In genomic region chr9:93119703-93119952, GRCh38 we compare ENCODE assay signal across 9 cellular contexts. TPM values are rescaled to one million over a fixed set of nuclear protein-coding genes. Genes with fewer than 3 reads are reported as not detected.
DNase-seq lines count a peak whose midpoint lies in the region; ATAC-seq and TF ChIP-seq lines count a peak whose summit lies in the region.
"Had no signal": no experiment of that assay in that cellular context is flagged by ENCODE, and none has a peak within 500 bp of the region (broad histone marks: within the 10 kb centered on the region; RNA-seq: fewer than 3 reads in every experiment).

No MANE protein-coding gene starts in this region.

- H3K9me3 ChIP-seq in right atrium auricular region (no peaks in the 10 kb centered on the region), breast epithelium (no peaks in the 10 kb centered on the region), vagina (no peaks in the 10 kb centered on the region), suprapubic skin (no peaks in the 10 kb centered on the region)

- peaks cover 0 to 32% of the 10 kb centered on the region in 2 donors for H3K4me1 ChIP-seq in right atrium auricular region
- H3K4me1 ChIP-seq in breast epithelium, result peaks cover 5 to 8% of the 10 kb centered on the region in 2 donors
- H3K4me1 ChIP-seq in vagina, result peaks cover 26% of the 10 kb centered on the region
- H3K4me1 ChIP-seq in suprapubic skin, result peaks cover 30% of the 10 kb centered on the region

- TF ChIP-seq CTCF in right atrium auricular region (IDR thresholded peaks at IDR 0.05) (no peak), breast epithelium (IDR thresholded peaks at IDR 0.05) (no peak), vagina (IDR thresholded peaks at IDR 0.05) (no peak), suprapubic skin (IDR thresholded peaks at IDR 0.05) (no peak)

- no peak overlapping the region for H3K4me3 ChIP-seq in right atrium auricular region
- no peak overlapping the region for H3K4me3 ChIP-seq in breast epithelium
- H3K4me3 ChIP-seq in vagina, result no peak overlapping the region
- H3K4me3 ChIP-seq in suprapubic skin, result no peak overlapping the region

- ATAC-seq in Right ventricle myocardium superior (ENCODE audit: poor library complexity), result no peak
- ATAC-seq in natural killer cell treated with Interleukin-12 subunit alpha and Interleukin-12 subunit beta and Interleukin-15 and Interleukin-18, amount 100 ng/mL, for 72 hours, result no peak

- H3K36me3 ChIP-seq in right atrium auricular region (peaks cover 30% of the 10 kb centered on the region), breast epithelium (no peaks in the 10 kb centered on the region), vagina (peaks cover 0 to 16% of the 10 kb centered on the region in 2 donors), suprapubic skin (peaks cover 30% of the 10 kb centered on the region)

- WGBS in suprapubic skin, result 81% methylated on average over 3 of the region's 5 CpGs

- TF ChIP-seq EP300 in suprapubic skin (IDR thresholded peaks at IDR 0.05), result no peak

- H3K27me3 Mint-ChIP-seq in natural killer cell treated with Interleukin-12 subunit alpha and Interleukin-12 subunit beta and Interleukin-15 and Interleukin-18, amount 100 ng/mL, for 72 hours, result no peaks in the 10 kb centered on the region

- intact Hi-C loops in Right ventricle myocardium superior (cut with DNase I), result no loop called here
- intact Hi-C loops in breast epithelium (cut with DNase I; ENCODE audit: low total_unique reads), result no loop called here
- intact Hi-C loops in vagina (cut with DNase I), result no loop called here

- DNase-seq in right atrium auricular region (ENCODE audit: low spot score), result no peak
- no peak for DNase-seq in Right ventricle myocardium superior
- no peak for DNase-seq in breast epithelium (ENCODE audit: low spot score in 2 of 2)
- DNase-seq in natural killer cell treated with Interleukin-12 subunit alpha and Interleukin-12 subunit beta and Interleukin-15 and Interleukin-18, amount 100 ng/mL, for 72 hours (ENCODE audit: low spot score), result no peak
- no peak for DNase-seq in vagina (ENCODE audit: extremely low spot score in 2 of 2)
- no peak for DNase-seq in stimulated activated CD4-positive, alpha-beta T cell treated with anti-CD3 and anti-CD28 coated beads, Interleukin-4, amount 100 ng/mL, for 1 hour
- DNase-seq in NCI-H748 treated with DMSO at 0.1 percent for 48 hours (lab: John Stamatoyannopoulos, UW), result no peak
- DNase-seq in suprapubic skin (ENCODE audit: low spot score in 2 of 2), result no peak
- DNase-seq: NCI-H524 had no signal

- H3K27ac ChIP-seq in right atrium auricular region, result peak overlapping the region; percentile 61 to 76
- peak overlapping the region; percentile 69 to 83 for H3K27ac ChIP-seq in breast epithelium
- H3K27ac ChIP-seq in vagina, result peak overlapping the region; percentile 37
- H3K27ac ChIP-seq in suprapubic skin, result no peak overlapping the region

- H3K36me3 Mint-ChIP-seq in natural killer cell treated with Interleukin-12 subunit alpha and Interleukin-12 subunit beta and Interleukin-15 and Interleukin-18, amount 100 ng/mL, for 72 hours, result no peaks in the 10 kb centered on the region

- peaks cover 25 to 32% of the 10 kb centered on the region in 2 donors for H3K4me1 Mint-ChIP-seq in natural killer cell treated with Interleukin-12 subunit alpha and Interleukin-12 subunit beta and Interleukin-15 and Interleukin-18, amount 100 ng/mL, for 72 hours (ENCODE audit: low read depth in 2 of 2)

- peak overlapping the region; percentile 81 to 92 for H3K27ac Mint-ChIP-seq in natural killer cell treated with Interleukin-12 subunit alpha and Interleukin-12 subunit beta and Interleukin-15 and Interleukin-18, amount 100 ng/mL, for 72 hours

- H3K27me3 ChIP-seq in right atrium auricular region (no peaks in the 10 kb centered on the region), breast epithelium (no peaks in the 10 kb centered on the region), vagina (no peaks in the 10 kb centered on the region), suprapubic skin (no peaks in the 10 kb centered on the region)

- TF ChIP-seq POLR2A in breast epithelium (IDR thresholded peaks at IDR 0.05) (no peak), vagina (IDR thresholded peaks at IDR 0.05) (no peak), suprapubic skin (IDR thresholded peaks at IDR 0.05) (no peak)

- H3K9me3 Mint-ChIP-seq in natural killer cell treated with Interleukin-12 subunit alpha and Interleukin-12 subunit beta and Interleukin-15 and Interleukin-18, amount 100 ng/mL, for 72 hours, result no peaks in the 10 kb centered on the region

- peak overlapping the region; percentile 62 for H3K4me3 Mint-ChIP-seq in natural killer cell treated with Interleukin-12 subunit alpha and Interleukin-12 subunit beta and Interleukin-15 and Interleukin-18, amount 100 ng/mL, for 72 hours

RNA-seq across cellular contexts. Expression of gene NINJ1, which starts 14.4 kb away (rescaled TPM):
- total RNA-seq in right atrium auricular region (10 to 100 TPM; 65.5 to 89.4 TPM), Right ventricle myocardium superior (49.2 TPM), breast epithelium (100 to 1,000 TPM in 2 of 3 donors, 10 to 100 TPM in 1; 89.8 to 109 (median 109) TPM), vagina (78.6 TPM), suprapubic skin (100 to 1,000 TPM in 3 of 4 donors, 10 to 100 TPM in 1; 88.3 to 158 (median 113) TPM)
- total RNA-seq in natural killer cell treated with Interleukin-12 subunit alpha and Interleukin-12 subunit beta and Interleukin-15 and Interleukin-18, amount 100 ng/mL, for 72 hours, result 10 to 100 TPM; 20.1 to 21.9 TPM

RNA-seq across cellular contexts. Expression of gene CARD19, which starts 23.6 kb away (rescaled TPM):
- total RNA-seq in right atrium auricular region (10 to 100 TPM; 21.2 to 46.8 TPM), Right ventricle myocardium superior (27.5 TPM), breast epithelium (10 to 100 TPM; 59.0 to 79.3 (median 62.1) TPM), vagina (63.3 TPM), suprapubic skin (10 to 100 TPM; 43.2 to 63.6 (median 54.3) TPM)
- total RNA-seq in natural killer cell treated with Interleukin-12 subunit alpha and Interleukin-12 subunit beta and Interleukin-15 and Interleukin-18, amount 100 ng/mL, for 72 hours, result 10 to 100 TPM; 21.7 to 23.4 TPM
